ENCODE assay signal across 8 cellular contexts in genomic region chr20:5557123-5557522, GRCh38. TPM values are rescaled to one million over a fixed set of nuclear protein-coding genes. Genes with fewer than 3 reads are reported as not detected.
DNase-seq lines count a peak whose midpoint lies in the region; ATAC-seq and TF ChIP-seq lines count a peak whose summit lies in the region.

No MANE protein-coding gene starts in this region.

- H3K36me3 Mint-ChIP-seq in activated T-cell treated with anti-CD3 and anti-CD28 coated beads, Interleukin-2, amount 50 U/mL, for 4 hours (ENCODE audit: insufficient read depth): peaks cover 37% of the 10 kb centered on the region

- no peaks in the 10 kb centered on the region for H3K79me2 ChIP-seq in DOHH2 (ENCODE audit: control insufficient read depth, low read length)

- no peaks in the 10 kb centered on the region for H3K4me1 Mint-ChIP-seq in activated T-cell treated with anti-CD3 and anti-CD28 coated beads, Interleukin-2, amount 50 U/mL, for 4 hours (ENCODE audit: low read depth)

- H4K20me1 ChIP-seq in DOHH2 (ENCODE audit: control insufficient read depth, insufficient read depth, low read depth, low read length): no peaks in the 10 kb centered on the region

- no peak overlapping the region for H3K4me3 Mint-ChIP-seq in activated T-cell treated with anti-CD3 and anti-CD28 coated beads, Interleukin-2, amount 50 U/mL, for 4 hours

- no peaks in the 10 kb centered on the region for H3K9me2 ChIP-seq in DOHH2 (replicated peaks; ENCODE audit: control insufficient read depth, low read length)

- H3K27ac ChIP-seq in DOHH2 (ENCODE audit: low read depth, low read length): no peak overlapping the region

- TF ChIP-seq CTCF in DOHH2 (IDR thresholded peaks at IDR 0.05; ENCODE audit: low read depth, low read length, poor library complexity, severe bottlenecking): peak; percentile 77
- TF ChIP-seq CTCF in foreskin fibroblast (IDR thresholded peaks at IDR 0.05; ENCODE audit: low read depth, low read length): peak; percentile 66
- no peak for TF ChIP-seq CTCF in omental fat pad (IDR thresholded peaks at IDR 0.05)

- no peak overlapping the region for H3K4me2 ChIP-seq in DOHH2 (ENCODE audit: low read length)

- H3K9me3 Mint-ChIP-seq in activated T-cell treated with anti-CD3 and anti-CD28 coated beads, Interleukin-2, amount 50 U/mL, for 4 hours: no peaks in the 10 kb centered on the region

- no peaks in the 10 kb centered on the region for H3K27me3 Mint-ChIP-seq in activated T-cell treated with anti-CD3 and anti-CD28 coated beads, Interleukin-2, amount 50 U/mL, for 4 hours (ENCODE audit: low read depth)

- H3K27me3 ChIP-seq in DOHH2 (ENCODE audit: control insufficient read depth, low read length) (no peaks in the 10 kb centered on the region), NT2/D1 (ENCODE audit: insufficient read depth, insufficient read length) (no peaks in the 10 kb centered on the region)

- H3F3A ChIP-seq in DOHH2 (ENCODE audit: control insufficient read depth, insufficient read depth): peaks cover 19% of the 10 kb centered on the region

- ATAC-seq in activated T-cell treated with anti-CD3 and anti-CD28 coated beads, Interleukin-2, amount 50 U/mL, for 4 hours: peak in 1 of 2 donors; percentile 72
- no peak for ATAC-seq in omental fat pad (ENCODE audit: low FRiP score)
- ATAC-seq in GM21737 (IDR thresholded peaks at IDR 0.05; ENCODE audit: unreplicated experiment): no peak

- no peak overlapping the region for H3K4me3 ChIP-seq in DOHH2 (ENCODE audit: low read length)
- H3K4me3 ChIP-seq in NT2/D1 (ENCODE audit: insufficient read length, low read depth): no peak overlapping the region
- H3K4me3 ChIP-seq in foreskin fibroblast (ENCODE audit: low read depth in 1 of 2, low read length in 2 of 2): no peak overlapping the region

- H3K4me1 ChIP-seq in DOHH2 (ENCODE audit: control insufficient read depth, low read length) (no peaks in the 10 kb centered on the region), NT2/D1 (ENCODE audit: insufficient read depth, insufficient read length) (no peaks in the 10 kb centered on the region)

- POLR2A ChIA-PET in HEK293T (lab: Yijun Ruan, JAX): no interaction called here

- DNase-seq in HEK293T (ENCODE audit: extremely low spot score): peak; percentile 48
- DNase-seq in NT2/D1 (ENCODE audit: low read depth, low spot score): peak; percentile 51
- peak; percentile 37 for DNase-seq in activated T-cell treated with anti-CD3 and anti-CD28 coated beads, Interleukin-2, amount 50 U/mL, for 4 hours
- DNase-seq in foreskin fibroblast: peak; percentile 33 to 64
- peak; percentile 8 for DNase-seq in pulmonary artery endothelial cell (ENCODE audit: low read depth, low spot score)
- DNase-seq in omental fat pad (ENCODE audit: low spot score): no peak

- H3K9me3 ChIP-seq in DOHH2 (ENCODE audit: control insufficient read depth, insufficient read depth, low read length) (no peaks in the 10 kb centered on the region), NT2/D1 (ENCODE audit: insufficient read depth, low read length) (no peaks in the 10 kb centered on the region)

- CTCF ChIA-PET in HEK293T (lab: Yijun Ruan, JAX): interaction anchor here (0.6 to 1.5 kb wide), 5 partner anchors 13 to 231 kb away, joined by 3 to 7 read pairs (median 3); no protein-coding TSS in a partner anchor

- H3K36me3 ChIP-seq in DOHH2 (ENCODE audit: control insufficient read depth, low read length): peaks cover 83% of the 10 kb centered on the region
- peaks cover 49% of the 10 kb centered on the region for H3K36me3 ChIP-seq in NT2/D1 (ENCODE audit: insufficient read depth, insufficient read length, low read length)

- no peak overlapping the region for H3K9ac ChIP-seq in NT2/D1 (ENCODE audit: insufficient read length, low read depth)

TF ChIP-seq in HEK293T, 16 proteins besides CTCF, POLR2A, EP300 and RAD21:
- no peak for TF ChIP-seq ELF4 (IDR thresholded peaks at IDR 0.05)
- no peak for TF ChIP-seq CTBP1 (IDR thresholded peaks at IDR 0.05; ENCODE audit: borderline replicate concordance)
- peak; percentile 43; the same call in 1 of the 2 replicates for TF ChIP-seq PKNOX1 (IDR thresholded peaks at IDR 0.05)

RNA-seq across cellular contexts. Expression of gene GPCPD1, which starts 53.7 kb away (rescaled TPM):
- 10 to 100 TPM; 21.4 to 26.3 (median 24.4) TPM for total RNA-seq in activated T-cell treated with anti-CD3 and anti-CD28 coated beads, Interleukin-2, amount 50 U/mL, for 4 hours
- total RNA-seq in pulmonary artery endothelial cell (8.0 and 11.3 TPM in 2 replicates), omental fat pad (10 to 100 TPM; 22.2 to 51.2 (median 30.6) TPM)

Comparison
In these comparisons a context has a peak if more than half of its experiments do, and no peak if none do; other contexts are left out.
1. CTCF ChIP-seq: peak in DOHH2 (single experiment) and foreskin fibroblast (single experiment); none in omental fat pad (0 of 3).